ENCODE assay signal across 12 cellular contexts in the genomic region with DNA sequence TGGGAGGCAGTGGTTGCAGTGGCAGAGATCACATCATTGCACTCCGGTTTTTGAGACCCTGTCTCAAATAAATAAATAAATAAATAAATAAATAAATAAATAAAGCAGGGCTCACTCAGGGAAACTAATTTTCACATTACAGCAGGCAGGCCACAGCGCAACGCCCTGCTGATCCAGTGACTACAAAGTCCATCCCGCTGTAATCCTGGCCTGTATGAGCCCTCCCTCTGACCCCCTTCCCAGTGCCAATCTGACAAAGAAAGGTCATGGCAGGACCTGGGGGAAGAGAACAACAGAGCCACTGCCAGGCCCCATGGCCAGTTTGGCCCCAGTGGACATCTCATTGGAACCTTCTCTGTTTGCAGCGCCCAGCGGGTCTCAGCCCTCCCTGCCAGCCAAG.
"Had no signal": no experiment of that assay in that cellular context is flagged by ENCODE, and none has a peak within 500 bp of the region (broad histone marks: within the 10 kb centered on the region; RNA-seq: fewer than 3 reads in every experiment).

No MANE protein-coding gene starts in this region.

- DNase-seq: activated naive CD8-positive, alpha-beta T cell treated with anti-CD3 and anti-CD28 coated beads, Interleukin-2, amount 50 U/mL, for 24 hours; activated T-cell treated with anti-CD3 and anti-CD28 coated beads, Interleukin-2, amount 50 U/mL, for 72 hours; colonic mucosa; effector CD4-positive, alpha-beta T cell; islet precursor cell; left ventricle myocardium superior; naive thymus-derived CD4-positive, alpha-beta T cell; stimulated activated CD4-positive, alpha-beta T cell treated with anti-CD3 and anti-CD28 coated beads, Interleukin-4, amount 100 ng/mL, for 4 hours; stomach; transverse colon had no signal

- ATAC-seq: activated CD4-positive, CD25-positive, alpha-beta regulatory T cell treated with anti-CD3 and anti-CD28 coated beads, Interleukin-2, amount 50 U/mL, for 24 hours; activated naive CD8-positive, alpha-beta T cell treated with anti-CD3 and anti-CD28 coated beads, Interleukin-2, amount 50 U/mL, for 24 hours; activated T-cell treated with anti-CD3 and anti-CD28 coated beads, Interleukin-2, amount 50 U/mL, for 72 hours; gastroesophageal sphincter; left ventricle myocardium superior; naive thymus-derived CD4-positive, alpha-beta T cell had no signal

- H3K9me3 Mint-ChIP-seq: activated naive CD8-positive, alpha-beta T cell treated with anti-CD3 and anti-CD28 coated beads, Interleukin-2, amount 50 U/mL, for 24 hours; activated T-cell treated with anti-CD3 and anti-CD28 coated beads, Interleukin-2, amount 50 U/mL, for 72 hours; naive thymus-derived CD4-positive, alpha-beta T cell had no signal

- H3K27ac Mint-ChIP-seq: activated naive CD8-positive, alpha-beta T cell treated with anti-CD3 and anti-CD28 coated beads, Interleukin-2, amount 50 U/mL, for 24 hours; activated T-cell treated with anti-CD3 and anti-CD28 coated beads, Interleukin-2, amount 50 U/mL, for 72 hours had no signal

- H3K9me3 ChIP-seq: colonic mucosa, gastroesophageal sphincter, stomach, transverse colon had no signal

- H3K4me3 ChIP-seq: colonic mucosa, gastroesophageal sphincter, stomach, transverse colon had no signal

- H3K4me3 Mint-ChIP-seq: activated naive CD8-positive, alpha-beta T cell treated with anti-CD3 and anti-CD28 coated beads, Interleukin-2, amount 50 U/mL, for 24 hours; activated T-cell treated with anti-CD3 and anti-CD28 coated beads, Interleukin-2, amount 50 U/mL, for 72 hours; naive thymus-derived CD4-positive, alpha-beta T cell had no signal

- H3K27me3 ChIP-seq: colonic mucosa, gastroesophageal sphincter, stomach, transverse colon had no signal

- H3K36me3 ChIP-seq: colonic mucosa, gastroesophageal sphincter, stomach, transverse colon had no signal

- H3K27me3 Mint-ChIP-seq: activated naive CD8-positive, alpha-beta T cell treated with anti-CD3 and anti-CD28 coated beads, Interleukin-2, amount 50 U/mL, for 24 hours; naive thymus-derived CD4-positive, alpha-beta T cell had no signal

- H3K27ac ChIP-seq: colonic mucosa had no signal

- H3K4me1 ChIP-seq: colonic mucosa had no signal
